Comparison of ENCODE assay signal across 8 cellular contexts in genomic region chr12:110468212-110469048, GRCh38. TPM values are rescaled to one million over a fixed set of nuclear protein-coding genes. Genes with fewer than 3 reads are reported as not detected.
DNase-seq lines count a peak whose midpoint lies in the region; ATAC-seq and TF ChIP-seq lines count a peak whose summit lies in the region.

A gene with protein sequence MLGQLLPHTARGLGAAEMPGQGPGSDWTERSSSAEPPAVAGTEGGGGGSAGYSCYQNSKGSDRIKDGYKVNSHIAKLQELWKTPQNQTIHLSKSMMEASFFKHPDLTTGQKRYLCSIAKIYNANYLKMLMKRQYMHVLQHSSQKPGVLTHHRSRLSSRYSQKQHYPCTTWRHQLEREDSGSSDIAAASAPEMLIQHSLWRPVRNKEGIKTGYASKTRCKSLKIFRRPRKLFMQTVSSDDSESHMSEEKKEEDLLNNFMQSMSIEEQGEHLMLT (plus strand): TSS chr12:110468845. CDS start chr12:110468876, 31 bp downstream.
TSS of gene GPN3 (minus strand) at chr12:110468257. CDS start at chr12:110468203, 54 bp downstream.

- no peaks in the 10 kb centered on the region for H3K27me3 Mint-ChIP-seq in activated CD4-positive, alpha-beta T cell treated with anti-CD3 and anti-CD28 coated beads for 36 hours

- intact Hi-C loops in activated CD4-positive, alpha-beta T cell treated with anti-CD3 and anti-CD28 coated beads for 36 hours (cut with DNase I, micrococcal nuclease), result loop anchor here (1.0 to 5.0 kb wide), 20 partner anchors 18 to 1544 kb away; partner anchors contain the start of genes ARPC3 (in 2 of the 2), ATP2A2 (in 2 of the 2), RAD9B (in 2 of the 2) and VPS29 (in 2 of the 2)

- no peak for TF ChIP-seq CTCF in choroid plexus epithelial cell (conservative IDR thresholded peaks at IDR 0.05; ENCODE audit: low read depth, low read length)
- TF ChIP-seq CTCF in kidney epithelial cell (IDR thresholded peaks at IDR 0.05; ENCODE audit: insufficient read depth, low read length, poor library complexity, severe bottlenecking), result no peak

- H3K9me3 Mint-ChIP-seq in activated CD4-positive, alpha-beta T cell treated with anti-CD3 and anti-CD28 coated beads for 36 hours (ENCODE audit: low read depth), result no peaks in the 10 kb centered on the region

- H3K36me3 Mint-ChIP-seq in activated CD4-positive, alpha-beta T cell treated with anti-CD3 and anti-CD28 coated beads for 36 hours (ENCODE audit: low read depth), result peaks cover 36% of the 10 kb centered on the region

- H3K27ac Mint-ChIP-seq in activated CD4-positive, alpha-beta T cell treated with anti-CD3 and anti-CD28 coated beads for 36 hours, result peak within 1 kb of the TSS; percentile 98

- H3K36me3 ChIP-seq in kidney epithelial cell (ENCODE audit: control insufficient read depth, insufficient read depth, low read length), result peaks cover 2% of the 10 kb centered on the region

- H3K4me1 Mint-ChIP-seq in activated CD4-positive, alpha-beta T cell treated with anti-CD3 and anti-CD28 coated beads for 36 hours, result peaks cover 33% of the 10 kb centered on the region

- peak; percentile 75 for ATAC-seq in HG03442 (IDR thresholded peaks at IDR 0.05; ENCODE audit: unreplicated experiment)
- peak; percentile 78 for ATAC-seq in activated CD4-positive, alpha-beta T cell treated with anti-CD3 and anti-CD28 coated beads for 36 hours

- peak within 1 kb of the TSS; percentile 89 for H3K4me3 Mint-ChIP-seq in activated CD4-positive, alpha-beta T cell treated with anti-CD3 and anti-CD28 coated beads for 36 hours

- CTCF ChIA-PET in activated CD4-positive, alpha-beta T cell treated with anti-CD3 and anti-CD28 coated beads for 36 hours (lab: Charles Lee), result interaction anchor here (0.6 to 4.2 kb wide), 28 partner anchors 9 to 402 kb away, joined by 3 to 43 read pairs (median 4); partner anchors contain the start of genes ARPC3, RAD9B, TCTN1 and VPS29

- H3K4me3 ChIP-seq in choroid plexus epithelial cell (ENCODE audit: low read depth, low read length) (peak within 1 kb of the TSS; percentile 84), kidney epithelial cell (ENCODE audit: low read depth, low read length) (peak within 1 kb of the TSS; percentile 82)

- no peaks in the 10 kb centered on the region for H3K27me3 ChIP-seq in kidney epithelial cell (ENCODE audit: control insufficient read depth, insufficient read depth, low read length)

- POLR2A ChIA-PET in activated CD4-positive, alpha-beta T cell treated with anti-CD3 and anti-CD28 coated beads for 36 hours (lab: Charles Lee), result interaction anchor here (0.6 to 2.3 kb wide), 22 partner anchors 14 to 273 kb away, joined by 3 to 27 read pairs (median 3); partner anchors contain the start of genes ARPC3, RAD9B, TCTN1 and VPS29

- DNase-seq in Ammon's horn (ENCODE audit: low spot score) (peak; percentile 98), GM19238 (ENCODE audit: insufficient read length, low spot score) (peak; percentile 84), NCI-H524 (lab: John Stamatoyannopoulos, UW) (peak; percentile 98 to 99), choroid plexus epithelial cell (ENCODE audit: low read depth) (peak; percentile 99), kidney epithelial cell (ENCODE audit: low read depth) (peak; percentile 84)
- peak; percentile 97 for DNase-seq in activated CD4-positive, alpha-beta T cell treated with anti-CD3 and anti-CD28 coated beads for 36 hours
- peak; percentile 93 for DNase-seq in stimulated activated CD4-positive, alpha-beta T cell treated with anti-CD3 and anti-CD28 coated beads, Interleukin-15, amount 100 ng/mL, for 48 hours (ENCODE audit: low read depth in 2 of 2)

RNA-seq across cellular contexts. Expression of the first gene that starts in this region (rescaled TPM):
- total RNA-seq in activated CD4-positive, alpha-beta T cell treated with anti-CD3 and anti-CD28 coated beads for 36 hours, result 10 to 100 TPM; 55.2 to 57.5 TPM
- 5.7 and 7.5 TPM in 2 replicates for total RNA-seq in kidney epithelial cell

RNA-seq across cellular contexts. Expression of gene GPN3, which starts in this region (rescaled TPM):
- 10 to 100 TPM; 37.8 to 62.0 TPM for total RNA-seq in activated CD4-positive, alpha-beta T cell treated with anti-CD3 and anti-CD28 coated beads for 36 hours
- 24.6 and 25.9 TPM in 2 replicates for total RNA-seq in kidney epithelial cell

Comparison
In these comparisons a context has a peak if more than half of its experiments do, and no peak if none do; other contexts are left out.
1. Peak in every context shown above with its lines: DNase-seq, ATAC-seq and H3K4me3 ChIP-seq.